ENCODE assay signal across 8 cellular contexts in genomic region chr20:48760403-48760889, GRCh38.
DNase-seq lines count a peak whose midpoint lies in the region; ATAC-seq and TF ChIP-seq lines count a peak whose summit lies in the region.

No MANE protein-coding gene starts in this region.

- H3K9me3 Mint-ChIP-seq in CD8-positive, alpha-beta memory T cell, result peaks cover 0 to under 1% (median 0%) of the 10 kb centered on the region in 5 donors
- peaks cover under 1% of the 10 kb centered on the region for H3K9me3 Mint-ChIP-seq in T-helper 1 cell treated with Interleukin-12 subunit alpha and Interleukin-12 subunit beta and Interleukin-4 antibody, amounts not matched to agents 30 μg/mL and 1 μg/mL, for 36 hours

- peak overlapping the region; percentile 3 for H3K4me3 ChIP-seq in CD8-positive, alpha-beta memory T cell (ENCODE audit: low read length)
- H3K4me3 ChIP-seq in mesodermal cell (ENCODE audit: extremely low read depth, insufficient read depth, low read length, poor library complexity, severe bottlenecking), result no peak overlapping the region
- H3K4me3 ChIP-seq in upper lobe of right lung, result no peak overlapping the region
- no peak overlapping the region for H3K4me3 ChIP-seq in BE2C (ENCODE audit: low read depth, low read length)

- WGBS in mesodermal cell (ENCODE audit: insufficient coverage in 2 of 2), 2 experiments, result 86 to 95% methylated on average over 4 to 6 of the region's 8 CpGs

- H3K4me1 ChIP-seq in CD8-positive, alpha-beta memory T cell (ENCODE audit: insufficient read depth, low read length), result peaks cover 82% of the 10 kb centered on the region
- H3K4me1 ChIP-seq in mesodermal cell (ENCODE audit: control insufficient read depth, insufficient read depth, low read length, poor library complexity, severe bottlenecking) (peaks cover 19% of the 10 kb centered on the region), upper lobe of right lung (peaks cover 38% of the 10 kb centered on the region), BE2C (no peaks in the 10 kb centered on the region)

- H3K27ac ChIP-seq in CD8-positive, alpha-beta memory T cell (ENCODE audit: low read depth, low read length), result peak overlapping the region; percentile 64
- H3K27ac ChIP-seq in mesodermal cell (ENCODE audit: low read depth, low read length, severe bottlenecking), result peak overlapping the region; percentile 29
- H3K27ac ChIP-seq in upper lobe of right lung, result peak overlapping the region; percentile 77

- H3K27ac Mint-ChIP-seq in CD8-positive, alpha-beta memory T cell, result peak overlapping the region; percentile 96 to 98 (median 96)
- H3K27ac Mint-ChIP-seq in T-helper 1 cell treated with Interleukin-12 subunit alpha and Interleukin-12 subunit beta and Interleukin-4 antibody, amounts not matched to agents 30 μg/mL and 1 μg/mL, for 36 hours, result peak overlapping the region; percentile 96

- no peaks in the 10 kb centered on the region for H3K36me3 ChIP-seq in CD8-positive, alpha-beta memory T cell (ENCODE audit: insufficient read depth, low read length)
- peaks cover 14% of the 10 kb centered on the region for H3K36me3 ChIP-seq in mesodermal cell (ENCODE audit: control insufficient read depth, insufficient read depth, low read length)
- H3K36me3 ChIP-seq in upper lobe of right lung, result no peaks in the 10 kb centered on the region
- H3K36me3 ChIP-seq in BE2C, result no peaks in the 10 kb centered on the region

- no peaks in the 10 kb centered on the region for H3K9me3 ChIP-seq in CD8-positive, alpha-beta memory T cell (ENCODE audit: low read length)
- no peaks in the 10 kb centered on the region for H3K9me3 ChIP-seq in mesodermal cell (ENCODE audit: control insufficient read depth, low read length)
- no peaks in the 10 kb centered on the region for H3K9me3 ChIP-seq in upper lobe of right lung
- H3K9me3 ChIP-seq in BE2C, result no peaks in the 10 kb centered on the region; the same call in 1 of the 2 replicates

- intact Hi-C loops in upper lobe of right lung (cut with DNase I), result no loop called here

- H3K4me1 Mint-ChIP-seq in CD8-positive, alpha-beta memory T cell, result peaks cover 92 to 97% (median 97%) of the 10 kb centered on the region in 3 donors
- H3K4me1 Mint-ChIP-seq in T-helper 1 cell treated with Interleukin-12 subunit alpha and Interleukin-12 subunit beta and Interleukin-4 antibody, amounts not matched to agents 30 μg/mL and 1 μg/mL, for 36 hours (ENCODE audit: low read depth), result peaks cover 71% of the 10 kb centered on the region

- DNase-seq in CD8-positive, alpha-beta memory T cell, result peak; percentile 65 to 91 (median 86)
- DNase-seq in amniotic epithelial cell (ENCODE audit: low read depth) (peak; percentile 39), upper lobe of right lung (no peak), NCI-H1694 treated with DMSO at 0.1 percent for 48 hours (lab: John Stamatoyannopoulos, UW) (no peak), BE2C (no peak)

- no peak for TF ChIP-seq CTCF in upper lobe of right lung (IDR thresholded peaks at IDR 0.05)
- TF ChIP-seq CTCF in BE2C (IDR thresholded peaks at IDR 0.05; ENCODE audit: low read depth, low read length), result no peak

- peaks cover 0 to 2% of the 10 kb centered on the region in 2 donors for H3K27me3 Mint-ChIP-seq in CD8-positive, alpha-beta memory T cell
- no peaks in the 10 kb centered on the region for H3K27me3 Mint-ChIP-seq in T-helper 1 cell treated with Interleukin-12 subunit alpha and Interleukin-12 subunit beta and Interleukin-4 antibody, amounts not matched to agents 30 μg/mL and 1 μg/mL, for 36 hours (ENCODE audit: low read depth)

- CTCF ChIA-PET in CD8-positive, alpha-beta memory T cell (lab: Charles Lee), result interaction anchor here (1.0 to 5.1 kb wide), 6 partner anchors 12 to 104 kb away, joined by 4 to 14 read pairs (median 4); partner anchors contain the start of gene PREX1

- ATAC-seq in HG03108 (IDR thresholded peaks at IDR 0.05; ENCODE audit: unreplicated experiment) (peak; percentile 52), upper lobe of right lung (peak; percentile 56)

- POLR2A ChIA-PET in CD8-positive, alpha-beta memory T cell (lab: Charles Lee), result interaction anchor here (0.6 to 2.6 kb wide), 5 partner anchors 9 to 63 kb away, joined by 3 to 15 read pairs (median 6); no protein-coding TSS in a partner anchor

- H3K27me3 ChIP-seq in CD8-positive, alpha-beta memory T cell (ENCODE audit: insufficient read depth, low read length, poor library complexity, severe bottlenecking), result no peaks in the 10 kb centered on the region
- no peaks in the 10 kb centered on the region for H3K27me3 ChIP-seq in upper lobe of right lung
- H3K27me3 ChIP-seq in BE2C, result no peaks in the 10 kb centered on the region

- peaks cover 11 to 22% (median 11%) of the 10 kb centered on the region in 3 donors for H3K36me3 Mint-ChIP-seq in CD8-positive, alpha-beta memory T cell
- peaks cover 51% of the 10 kb centered on the region for H3K36me3 Mint-ChIP-seq in T-helper 1 cell treated with Interleukin-12 subunit alpha and Interleukin-12 subunit beta and Interleukin-4 antibody, amounts not matched to agents 30 μg/mL and 1 μg/mL, for 36 hours (ENCODE audit: low read depth)

- peak overlapping the region; percentile 73 to 92 (median 82) for H3K4me3 Mint-ChIP-seq in CD8-positive, alpha-beta memory T cell
- peak overlapping the region; percentile 77 for H3K4me3 Mint-ChIP-seq in T-helper 1 cell treated with Interleukin-12 subunit alpha and Interleukin-12 subunit beta and Interleukin-4 antibody, amounts not matched to agents 30 μg/mL and 1 μg/mL, for 36 hours

Comparison
In these comparisons a context has a peak if more than half of its experiments do, and no peak if none do; other contexts are left out.
1. DNase-seq: peak in CD8-positive, alpha-beta memory T cell (5 of 5) and amniotic epithelial cell (single experiment); none in upper lobe of right lung (single experiment), NCI-H1694 treated with DMSO at 0.1 percent for 48 hours (single experiment) and BE2C (single experiment).
2. Peak in every context shown above with its lines, with median percentiles within 50 percentile points of each other: H3K27ac ChIP-seq.